Comparison of ENCODE assay signal across 1 cellular context in genomic region chr19:58277748-58278147, GRCh38.
TF ChIP-seq lines count a peak whose summit lies in the region.

No MANE protein-coding gene starts in this region.

TF ChIP-seq in SK-N-SH treated with all-trans-retinoic acid at 6 μM for 48 hours, 23 proteins besides CTCF, POLR2A, EP300 and RAD21 (continued from another document):
- TF ChIP-seq TSHZ2 (CRISPR knock-in tag; IDR thresholded peaks at IDR 0.05) (no peak), SNAI2 (CRISPR knock-in tag; IDR thresholded peaks at IDR 0.05) (no peak), ISL1 (CRISPR knock-in tag; IDR thresholded peaks at IDR 0.05) (no peak), ZC3H10 (CRISPR knock-in tag; IDR thresholded peaks at IDR 0.05) (no peak)
